Comparison of ENCODE assay signal across 14 cellular contexts in genomic region chr16:83911290-83911689, GRCh38. TPM values are rescaled to one million over a fixed set of nuclear protein-coding genes. Genes with fewer than 3 reads are reported as not detected.
A peak's percentile ranks its signal among the peaks of the same experiment; 100 is the strongest.
DNase-seq lines count a peak whose midpoint lies in the region; ATAC-seq and TF ChIP-seq lines count a peak whose summit lies in the region.
"Had no signal": no experiment of that assay in that cellular context is flagged by ENCODE, and none has a peak within 500 bp of the region (broad histone marks: within the 10 kb centered on the region; RNA-seq: fewer than 3 reads in every experiment).

No MANE protein-coding gene starts in this region.

- H3K4me2 ChIP-seq in neural progenitor cell: peak overlapping the region; percentile 28

- H3F3A ChIP-seq in neural progenitor cell (ENCODE audit: low read depth): peaks cover 30% of the 10 kb centered on the region

- DNase-seq in H7 (peak; percentile 42), WERI-Rb-1 (peak; percentile 33), neural progenitor cell (ENCODE audit: low spot score) (peak; percentile 73), type B pancreatic cell (ENCODE audit: extremely low spot score, unreplicated experiment) (no peak), dermis blood vessel endothelial cell (no peak)
- DNase-seq: BE2C; CD4-positive, alpha-beta memory T cell; DND-41; GDM1 had no signal

- no peaks in the 10 kb centered on the region for H3K79me2 ChIP-seq in neural progenitor cell (ENCODE audit: low read depth)

- H3K4me3 ChIP-seq in H7 (ENCODE audit: insufficient read depth, low read depth, low read length) (no peak overlapping the region), WERI-Rb-1 (ENCODE audit: low read depth, low read length) (no peak overlapping the region), neural progenitor cell (no peak overlapping the region)

- ATAC-seq in HG03520 (IDR thresholded peaks at IDR 0.05; ENCODE audit: unreplicated experiment) (no peak), HG02884 (IDR thresholded peaks at IDR 0.05; ENCODE audit: unreplicated experiment) (no peak)
- ATAC-seq: HCT116, HepG2 had no signal

- H3K4me3 Mint-ChIP-seq in neural progenitor cell (no peak overlapping the region), type B pancreatic cell (no peak overlapping the region)
- H3K4me3 Mint-ChIP-seq: CD4-positive, alpha-beta memory T cell had no signal

- H3K36me3 ChIP-seq in H7 (replicated peaks; ENCODE audit: control insufficient read depth, insufficient read depth, low read length) (peaks cover 4% of the 10 kb centered on the region), WERI-Rb-1 (no peaks in the 10 kb centered on the region; the same call in 1 of the 2 replicates), neural progenitor cell (no peaks in the 10 kb centered on the region)

- no peak overlapping the region for H3K27ac ChIP-seq in WERI-Rb-1
- peak overlapping the region; percentile 54 for H3K27ac ChIP-seq in neural progenitor cell
- H3K27ac ChIP-seq: C4-2B had no signal

- H3K36me3 Mint-ChIP-seq in neural progenitor cell (peaks cover 36% of the 10 kb centered on the region), type B pancreatic cell (peaks cover 48% of the 10 kb centered on the region)

- no peak for TF ChIP-seq CTCF in WERI-Rb-1 (IDR thresholded peaks at IDR 0.05; ENCODE audit: low read depth, low read length)
- TF ChIP-seq CTCF in neural progenitor cell (IDR thresholded peaks at IDR 0.05): no peak
- TF ChIP-seq CTCF in type B pancreatic cell (conservative IDR thresholded peaks at IDR 0.05): no peak

- peaks cover 5% of the 10 kb centered on the region for H3K27me3 Mint-ChIP-seq in neural progenitor cell (ENCODE audit: insufficient read depth, low read depth)
- no peaks in the 10 kb centered on the region for H3K27me3 Mint-ChIP-seq in type B pancreatic cell
- H3K27me3 Mint-ChIP-seq: CD4-positive, alpha-beta memory T cell had no signal

- H3K9ac ChIP-seq in neural progenitor cell: no peak overlapping the region

- H3K4me1 Mint-ChIP-seq in neural progenitor cell: peaks cover 53% of the 10 kb centered on the region
- peaks cover 18% of the 10 kb centered on the region for H3K4me1 Mint-ChIP-seq in type B pancreatic cell (ENCODE audit: unreplicated experiment)

- H3K27ac Mint-ChIP-seq in neural progenitor cell (no peak overlapping the region), type B pancreatic cell (peak overlapping the region; percentile 63)

- no peak overlapping the region for H2AFZ ChIP-seq in neural progenitor cell (replicated peaks)

- H3K27me3 ChIP-seq in H7 (ENCODE audit: control insufficient read depth, insufficient read depth, low read length): no peaks in the 10 kb centered on the region
- H3K27me3 ChIP-seq in WERI-Rb-1 (ENCODE audit: insufficient read depth, low read depth, severe bottlenecking): no peaks in the 10 kb centered on the region
- no peaks in the 10 kb centered on the region for H3K27me3 ChIP-seq in neural progenitor cell
- H3K27me3 ChIP-seq: BE2C had no signal

- H3K9me3 Mint-ChIP-seq in neural progenitor cell (peaks cover 3% of the 10 kb centered on the region), type B pancreatic cell (no peaks in the 10 kb centered on the region)
- H3K9me3 Mint-ChIP-seq: CD4-positive, alpha-beta memory T cell had no signal

- H4K20me1 ChIP-seq in neural progenitor cell (ENCODE audit: low read depth): no peaks in the 10 kb centered on the region

- H3K9me3 ChIP-seq in WERI-Rb-1 (ENCODE audit: severe bottlenecking) (no peaks in the 10 kb centered on the region), neural progenitor cell (ENCODE audit: low read depth) (no peaks in the 10 kb centered on the region)
- H3K9me3 ChIP-seq: BE2C had no signal

- H3K4me1 ChIP-seq in neural progenitor cell: peaks cover 31% of the 10 kb centered on the region
- H3K4me1 ChIP-seq: BE2C had no signal

RNA-seq across cellular contexts. Expression of gene MLYCD, which starts 12.4 kb away (rescaled TPM):
- 2.2 and 2.3 TPM in 2 replicates for total RNA-seq in H7 (2014; rRNA removed; shearing (Covaris generic))
- total RNA-seq in neural progenitor cell (ENCODE audit: low replicate concordance): 2.5 and 3.3 TPM in 2 replicates
- total RNA-seq in type B pancreatic cell (ENCODE audit: low replicate concordance): 6.4 and 7.1 TPM in 2 replicates
- 2.6 and 5.6 TPM in 2 replicates for total RNA-seq in dermis blood vessel endothelial cell

RNA-seq across cellular contexts. Expression of gene OSGIN1, which starts 41.8 kb away (rescaled TPM):
- total RNA-seq in H7 (2014; rRNA removed; shearing (Covaris generic)): 1.3 and 1.6 TPM in 2 replicates
- total RNA-seq in neural progenitor cell (ENCODE audit: low replicate concordance) (0.77 TPM in 1 of 2 replicates, not detected in the other), type B pancreatic cell (ENCODE audit: low replicate concordance) (4.0 and 15.5 TPM in 2 replicates), dermis blood vessel endothelial cell (0.68 and 1.4 TPM in 2 replicates)

RNA-seq across cellular contexts. Expression of gene NECAB2, which starts 56.8 kb away (rescaled TPM):
- total RNA-seq in H7 (2014; rRNA removed; shearing (Covaris generic)): 0.55 and 1.2 TPM in 2 replicates
- total RNA-seq in neural progenitor cell (ENCODE audit: low replicate concordance): 12.6 and 18.9 TPM in 2 replicates
- total RNA-seq in type B pancreatic cell (ENCODE audit: low replicate concordance): 1.5 and 6.5 TPM in 2 replicates
- total RNA-seq in dermis blood vessel endothelial cell: not detected in 2 replicates
- total RNA-seq: CD4-positive, alpha-beta memory T cell had no signal

Comparison
In these comparisons a context has a peak if more than half of its experiments do, and no peak if none do; other contexts are left out.
1. DNase-seq: peak in H7 (single experiment), WERI-Rb-1 (single experiment) and neural progenitor cell (single experiment); none in type B pancreatic cell (single experiment) and dermis blood vessel endothelial cell (single experiment).